8 cellular contexts compared by ENCODE assay signal in genomic region chr6:84228198-84228543, GRCh38. TPM values are rescaled to one million over a fixed set of nuclear protein-coding genes. Genes with fewer than 3 reads are reported as not detected.
DNase-seq lines count a peak whose midpoint lies in the region; ATAC-seq, FAIRE-seq and TF ChIP-seq lines count a peak whose summit lies in the region.

No MANE protein-coding gene starts in this region.

- peak overlapping the region; percentile 54 to 99 (median 93) for H3K4me3 ChIP-seq in keratinocyte (ENCODE audit: control insufficient read depth in 2 of 3, extremely low read depth in 1 of 3, insufficient read depth in 2 of 3, low read depth in 1 of 3, low read length in 3 of 3)
- H3K4me3 ChIP-seq in tibial nerve = peak overlapping the region; percentile 54 to 87 (median 74)

- peak overlapping the region; percentile 99 for H3K4me3 Mint-ChIP-seq in activated naive CD4-positive, alpha-beta T cell treated with anti-CD3 and anti-CD28 coated beads for 36 hours
- H3K4me3 Mint-ChIP-seq in activated B cell treated with CpG ODN at 0.5 μM for 24 hours = peak overlapping the region; percentile 99

- TF ChIP-seq POLR2A in tibial nerve (IDR thresholded peaks at IDR 0.05) = no peak

- peaks cover 11% of the 10 kb centered on the region for H3K4me1 Mint-ChIP-seq in activated naive CD4-positive, alpha-beta T cell treated with anti-CD3 and anti-CD28 coated beads for 36 hours (ENCODE audit: low read depth)
- H3K4me1 Mint-ChIP-seq in activated B cell treated with CpG ODN at 0.5 μM for 24 hours = peaks cover 19% of the 10 kb centered on the region

- H3K9me1 ChIP-seq in keratinocyte (ENCODE audit: control insufficient read depth, extremely low read depth, insufficient read depth, low read length) = no peaks in the 10 kb centered on the region

- no peaks in the 10 kb centered on the region for H3K79me2 ChIP-seq in keratinocyte (ENCODE audit: control insufficient read depth, insufficient read depth, low read length)

- WGBS in tibial nerve, 2 donors = 0 to 3% methylated on average over 1 of the region's 1 CpG

- intact Hi-C loops in activated naive CD4-positive, alpha-beta T cell treated with anti-CD3 and anti-CD28 coated beads for 36 hours (cut with micrococcal nuclease) = loop anchor here (1.0 to 5.0 kb wide), 4 partner anchors 344 to 1414 kb away; partner anchors contain the start of genes DOP1A, SNX14, SYNCRIP and UBE3D
- intact Hi-C loops in activated B cell treated with CpG ODN at 0.5 μM for 24 hours (cut with micrococcal nuclease) = loop anchor here (1.0 to 10.0 kb wide), 4 partner anchors 343 to 1449 kb away; partner anchors contain the start of gene DOP1A

- DNase-seq in activated naive CD4-positive, alpha-beta T cell treated with anti-CD3 and anti-CD28 coated beads for 36 hours = no peak
- no peak for DNase-seq in activated naive CD4-positive, alpha-beta T cell treated with anti-CD3 and anti-CD28 coated beads, Interleukin-2, amount 50 U/mL, for 16 hours
- DNase-seq in activated B cell treated with CpG ODN at 0.5 μM for 24 hours (no peak), keratinocyte (ENCODE audit: low read depth, low spot score) (no peak), tibial nerve (ENCODE audit: low spot score in 2 of 2) (no peak), NCI-H82 (lab: John Stamatoyannopoulos, UW) (no peak), OCI-M1 (lab: John Stamatoyannopoulos, UW) (no peak), LoVo (ENCODE audit: low spot score) (no peak)

- POLR2A ChIA-PET in activated B cell treated with CpG ODN at 0.5 μM for 24 hours (lab: Charles Lee) = interaction anchor here (1.3 to 2.3 kb wide), 2 partner anchors 339 to 369 kb away, joined by 3 to 21 read pairs; partner anchors contain the start of gene CYB5R4

- H3K4me1 ChIP-seq in keratinocyte (ENCODE audit: control insufficient read depth, extremely low read depth, insufficient read depth, low read length) (peaks cover 4% of the 10 kb centered on the region), tibial nerve (peaks cover 0 to 20% (median 3%) of the 10 kb centered on the region in 4 donors)

- H3K9ac ChIP-seq in keratinocyte (ENCODE audit: control insufficient read depth, extremely low read depth, insufficient read depth, low read length) = no peak overlapping the region

- H3K36me3 ChIP-seq in keratinocyte (ENCODE audit: control insufficient read depth in 2 of 2, extremely low read depth in 1 of 2, insufficient read depth in 2 of 2, low read length in 2 of 2) (peaks cover 0 to 1% of the 10 kb centered on the region in 2 experiments), tibial nerve (no peaks in the 10 kb centered on the region)

- ATAC-seq in activated B cell treated with CpG ODN at 0.5 μM for 24 hours (ENCODE audit: low read depth) = no peak

- H3K27ac ChIP-seq in keratinocyte (ENCODE audit: control insufficient read depth, insufficient read depth, low read length) (no peak overlapping the region), tibial nerve (peak overlapping the region; percentile 78 to 91 (median 84))

- no peaks in the 10 kb centered on the region for H3K9me3 ChIP-seq in keratinocyte (ENCODE audit: control insufficient read depth, low read depth, low read length)
- H3K9me3 ChIP-seq in tibial nerve = no peaks in the 10 kb centered on the region

- TF ChIP-seq CTCF in activated B cell treated with CpG ODN at 0.5 μM for 24 hours (IDR thresholded peaks at IDR 0.05) = no peak
- TF ChIP-seq CTCF in keratinocyte (optimal IDR thresholded peaks at IDR 0.05 in 1 of 3, IDR thresholded peaks at IDR 0.05 in 1 of 3, conservative IDR thresholded peaks at IDR 0.05 in 1 of 3; ENCODE audit: extremely low read depth in 1 of 3, insufficient read depth in 2 of 3, low read length in 3 of 3) = no peak
- no peak for TF ChIP-seq CTCF in tibial nerve (IDR thresholded peaks at IDR 0.05)

- H3K4me2 ChIP-seq in keratinocyte (ENCODE audit: control insufficient read depth, extremely low read depth, insufficient read depth, low read depth, low read length) = peak overlapping the region; percentile 87

- H3K27me3 Mint-ChIP-seq in activated naive CD4-positive, alpha-beta T cell treated with anti-CD3 and anti-CD28 coated beads for 36 hours (ENCODE audit: low read depth) = peaks cover 10% of the 10 kb centered on the region
- H3K27me3 Mint-ChIP-seq in activated B cell treated with CpG ODN at 0.5 μM for 24 hours = peaks cover 18% of the 10 kb centered on the region

- no peak for TF ChIP-seq EP300 in tibial nerve (IDR thresholded peaks at IDR 0.05)

- dilution Hi-C loops in keratinocyte (cut with MboI; ENCODE audit: extremely low pct_ligation_motif_present, low sequenced_read_pairs) = no loop called here

- H3K27me3 ChIP-seq in keratinocyte (ENCODE audit: control insufficient read depth, extremely low read depth, insufficient read depth, low read length) (no peaks in the 10 kb centered on the region), tibial nerve (no peaks in the 10 kb centered on the region)

- H4K20me1 ChIP-seq in keratinocyte (ENCODE audit: control insufficient read depth, extremely low read depth, insufficient read depth, low read length) = no peaks in the 10 kb centered on the region

- no peaks in the 10 kb centered on the region for H3K9me3 Mint-ChIP-seq in activated naive CD4-positive, alpha-beta T cell treated with anti-CD3 and anti-CD28 coated beads for 36 hours
- H3K9me3 Mint-ChIP-seq in activated B cell treated with CpG ODN at 0.5 μM for 24 hours = no peaks in the 10 kb centered on the region

- H3K36me3 Mint-ChIP-seq in activated naive CD4-positive, alpha-beta T cell treated with anti-CD3 and anti-CD28 coated beads for 36 hours (ENCODE audit: low read depth) = no peaks in the 10 kb centered on the region
- H3K36me3 Mint-ChIP-seq in activated B cell treated with CpG ODN at 0.5 μM for 24 hours (ENCODE audit: low read depth) = peaks cover 7% of the 10 kb centered on the region

- H2AFZ ChIP-seq in keratinocyte (ENCODE audit: control insufficient read depth, low read length) = peak overlapping the region; percentile 100

- peak overlapping the region; percentile 93 for H3K27ac Mint-ChIP-seq in activated naive CD4-positive, alpha-beta T cell treated with anti-CD3 and anti-CD28 coated beads for 36 hours
- peak overlapping the region; percentile 95 for H3K27ac Mint-ChIP-seq in activated B cell treated with CpG ODN at 0.5 μM for 24 hours

- CTCF ChIA-PET in activated naive CD4-positive, alpha-beta T cell treated with anti-CD3 and anti-CD28 coated beads for 36 hours (lab: Charles Lee) = interaction anchor here (0.6 to 2.1 kb wide), 8 partner anchors 12 to 1657 kb away, joined by 3 to 15 read pairs (median 4); no protein-coding TSS in a partner anchor
- CTCF ChIA-PET in activated B cell treated with CpG ODN at 0.5 μM for 24 hours (lab: Charles Lee) = interaction anchor here (1.0 to 3.2 kb wide), 5 partner anchors 11 to 1161 kb away, joined by 3 to 17 read pairs (median 4); partner anchors contain the start of genes CYB5R4 and DOP1A

- no peak for FAIRE-seq in keratinocyte (lab: Jason Lieb, UNC)

RNA-seq across cellular contexts. Expression of gene CEP162, which starts 0.7 kb away (rescaled TPM):
- total RNA-seq in activated naive CD4-positive, alpha-beta T cell treated with anti-CD3 and anti-CD28 coated beads for 36 hours = 1 to 10 TPM; 4.4 to 5.0 TPM
- total RNA-seq in activated B cell treated with CpG ODN at 0.5 μM for 24 hours (7.9 and 13.8 TPM in 2 replicates), tibial nerve (10 to 100 TPM; 15.1 to 20.9 (median 18.7) TPM)
- polyA plus RNA-seq in keratinocyte = 1.4 to 2.6 TPM (median 1.6 TPM) in 3 replicates
- polyA plus RNA-seq in keratinocyte (2011; ENCODE audit: low read depth) = 8.2 TPM
- polyA plus RNA-seq in keratinocyte (2011; cell fraction: cytosol; rRNA removed) = 1.2 and 1.9 TPM in 2 replicates
- 2.7 and 3.5 TPM in 2 replicates for polyA plus RNA-seq in keratinocyte (2011; cell fraction: nucleus; rRNA removed)
- polyA plus RNA-seq in keratinocyte (2012; ENCODE audit: low replicate concordance) = 1.6 and 1.8 TPM in 2 replicates
- 0.56 to 2.5 TPM in 2 of 3 replicates, not detected in the other for polyA minus RNA-seq in keratinocyte
- not detected for polyA minus RNA-seq in keratinocyte (2011; cell fraction: cytosol; rRNA and poly(A)+ RNA removed)
- 2.1 and 3.3 TPM in 2 replicates for polyA minus RNA-seq in keratinocyte (2011; cell fraction: nucleus; rRNA and poly(A)+ RNA removed)
